In the genomic region with DNA sequence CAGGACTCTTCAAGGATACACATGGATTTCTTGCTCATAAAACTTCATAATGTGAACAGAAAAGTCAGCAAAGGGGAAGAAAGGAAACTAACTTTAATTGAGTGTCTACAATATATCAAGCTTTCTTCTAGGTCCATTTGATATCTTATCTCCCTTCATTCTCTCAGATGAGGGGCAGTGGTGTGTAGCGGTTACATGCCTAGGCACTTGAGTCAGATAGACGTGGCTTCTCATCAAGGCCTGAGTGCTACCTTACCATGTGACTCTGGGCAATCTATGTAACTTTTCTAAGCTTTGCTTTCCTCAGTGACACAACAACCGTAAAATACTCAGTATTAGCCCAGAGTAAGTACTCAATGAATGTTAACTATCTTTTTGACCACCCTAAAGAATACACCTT, we compare ENCODE assay signal across 24 cellular contexts. TPM values are rescaled to one million over a fixed set of nuclear protein-coding genes. Genes with fewer than 3 reads are reported as not detected.
"Had no signal": no experiment of that assay in that cellular context is flagged by ENCODE, and none has a peak within 500 bp of the region (broad histone marks: within the 10 kb centered on the region; RNA-seq: fewer than 3 reads in every experiment).

No MANE protein-coding gene starts in this region.

- H3K9me3 Mint-ChIP-seq: activated B cell treated with CpG ODN at 0.5 μM for 24 hours; activated CD4-positive, alpha-beta memory T cell treated with anti-CD3 and anti-CD28 coated beads for 36 hours; activated CD4-positive, alpha-beta T cell treated with anti-CD3 and anti-CD28 coated beads, Interleukin-2, amount 10 ng/mL, durations not matched to agents 7 days and 5 days; activated naive CD4-positive, alpha-beta T cell treated with anti-CD3 and anti-CD28 coated beads for 36 hours; activated T-helper 17 cell treated with anti-CD3 and anti-CD28 coated beads, Interleukin-2, amount 50 U/mL, for 72 hours; T-cell had no signal

- H3K27ac Mint-ChIP-seq: activated B cell treated with CpG ODN at 0.5 μM for 24 hours; activated CD4-positive, alpha-beta memory T cell treated with anti-CD3 and anti-CD28 coated beads for 36 hours; activated CD4-positive, alpha-beta T cell treated with anti-CD3 and anti-CD28 coated beads, Interleukin-2, amount 10 ng/mL, durations not matched to agents 7 days and 5 days; activated naive CD4-positive, alpha-beta T cell treated with anti-CD3 and anti-CD28 coated beads for 36 hours; activated naive CD8-positive, alpha-beta T cell; activated T-helper 17 cell treated with anti-CD3 and anti-CD28 coated beads, Interleukin-2, amount 50 U/mL, for 72 hours; T-cell had no signal

- ATAC-seq: activated T-helper 17 cell treated with anti-CD3 and anti-CD28 coated beads, Interleukin-2, amount 50 U/mL, for 72 hours; T-cell had no signal

- DNase-seq: activated B cell treated with CpG ODN at 0.5 μM for 24 hours; activated CD4-positive, alpha-beta memory T cell treated with anti-CD3 and anti-CD28 coated beads for 36 hours; activated CD4-positive, alpha-beta T cell treated with anti-CD3 and anti-CD28 coated beads for 1 hour; activated CD4-positive, alpha-beta T cell treated with anti-CD3 and anti-CD28 coated beads, Interleukin-2, amount 10 ng/mL, durations not matched to agents 7 days and 5 days; activated CD8-positive, alpha-beta memory T cell treated with anti-CD3 and anti-CD28 coated beads for 24 hours; activated gamma-delta T cell; activated naive CD4-positive, alpha-beta T cell treated with anti-CD3 and anti-CD28 coated beads for 36 hours; activated T-cell treated with anti-CD3 and anti-CD28 coated beads for 4 hours; activated T-cell treated with anti-CD3 and anti-CD28 coated beads, Interleukin-2, amount 50 U/mL, for 48 hours; central memory CD4-positive, alpha-beta T cell; NCI-H1105; NCI-H1436; NCI-H1694 treated with DMSO at 0.1 percent for 48 hours; NCI-H2029 treated with DMSO at 0.1 percent for 48 hours; NCI-H510A treated with DMSO at 0.1 percent for 48 hours; NCI-H69; NK-92 treated with Interleukin-12 subunit alpha and Interleukin-12 subunit beta, amount 100 ng/mL, for 24 hours; SIG-M5; T-cell; T-helper 2 cell; T1000 had no signal

- H3K4me1 Mint-ChIP-seq: activated B cell treated with CpG ODN at 0.5 μM for 24 hours; activated CD4-positive, alpha-beta T cell treated with anti-CD3 and anti-CD28 coated beads, Interleukin-2, amount 10 ng/mL, durations not matched to agents 7 days and 5 days; activated T-helper 17 cell treated with anti-CD3 and anti-CD28 coated beads, Interleukin-2, amount 50 U/mL, for 72 hours; T-cell had no signal

- H3K27me3 Mint-ChIP-seq: activated B cell treated with CpG ODN at 0.5 μM for 24 hours, T-cell had no signal

- H3K36me3 Mint-ChIP-seq: activated CD4-positive, alpha-beta memory T cell treated with anti-CD3 and anti-CD28 coated beads for 36 hours; activated naive CD8-positive, alpha-beta T cell; T-cell had no signal

- H3K27ac ChIP-seq: KMS-11 had no signal

- H3K4me2 ChIP-seq: KMS-11 had no signal

- H3K4me3 Mint-ChIP-seq: activated B cell treated with CpG ODN at 0.5 μM for 24 hours; activated CD4-positive, alpha-beta memory T cell treated with anti-CD3 and anti-CD28 coated beads for 36 hours; activated CD4-positive, alpha-beta T cell treated with anti-CD3 and anti-CD28 coated beads, Interleukin-2, amount 10 ng/mL, durations not matched to agents 7 days and 5 days; activated naive CD4-positive, alpha-beta T cell treated with anti-CD3 and anti-CD28 coated beads for 36 hours; activated naive CD8-positive, alpha-beta T cell; activated T-helper 17 cell treated with anti-CD3 and anti-CD28 coated beads, Interleukin-2, amount 50 U/mL, for 72 hours; T-cell had no signal

- H3K9ac ChIP-seq: KMS-11 had no signal

RNA-seq across cellular contexts. Expression of gene FZD4, which starts 25.2 kb away (rescaled TPM):
- total RNA-seq: activated B cell treated with CpG ODN at 0.5 μM for 24 hours had no signal
